Comparison of ENCODE assay signal across 1 cellular context in the genomic region with DNA sequence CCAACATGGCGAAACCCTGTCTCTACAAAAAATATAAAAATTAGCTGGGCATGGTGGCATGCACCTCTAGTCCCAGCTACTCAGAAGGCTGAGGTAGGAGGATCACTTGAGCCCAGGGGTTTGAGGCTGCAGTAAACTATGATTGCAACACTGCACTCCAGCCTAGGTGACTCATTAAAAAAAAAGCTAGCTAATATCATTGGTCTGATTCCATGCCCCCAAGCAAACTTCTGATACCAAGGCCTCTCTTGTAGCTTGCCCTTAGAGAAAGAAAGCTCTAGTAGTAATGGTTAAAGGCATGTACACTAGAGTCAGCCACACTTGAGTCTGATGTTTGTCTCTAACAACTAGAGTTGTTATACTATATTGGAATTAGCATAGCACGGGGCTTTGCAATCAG.
TF ChIP-seq lines count a peak whose summit lies in the region.

No MANE protein-coding gene starts in this region.

TF ChIP-seq in K562, 482 proteins besides CTCF, POLR2A, EP300 and RAD21 (continued from another document):
- TF ChIP-seq CEBPB (tag; IDR thresholded peaks at IDR 0.05) (peak; percentile 35; the same call in 1 of the 2 replicates), ETS2 (tag; IDR thresholded peaks at IDR 0.05; ENCODE audit: borderline replicate concordance, poor library complexity, severe bottlenecking) (no peak), NCOR1 (IDR thresholded peaks at IDR 0.05) (no peak), KDM5B (IDR thresholded peaks at IDR 0.05; ENCODE audit: insufficient replicate concordance, low read depth, low read length) (no peak), GATA2 (CRISPR knock-in tag; IDR thresholded peaks at IDR 0.05) (no peak)
